ENCODE assay signal across 1 cellular context in genomic region chr7:108454674-108455523, GRCh38.
TF ChIP-seq lines count a peak whose summit lies in the region.

No MANE protein-coding gene starts in this region.

TF ChIP-seq in HepG2, 621 proteins besides CTCF, POLR2A, EP300 and RAD21 (continued from another document):
- TF ChIP-seq ZFX (CRISPR knock-in tag; IDR thresholded peaks at IDR 0.05; ENCODE audit: low read depth) (peak; percentile 22; the same call in 1 of the 2 replicates), STAT6 (CRISPR knock-in tag; IDR thresholded peaks at IDR 0.05; ENCODE audit: borderline replicate concordance) (no peak), ZBTB46 (CRISPR knock-in tag; IDR thresholded peaks at IDR 0.05; ENCODE audit: borderline replicate concordance) (no peak), EZH2 (conservative IDR thresholded peaks at IDR 0.05; ENCODE audit: low read depth, low read length) (0 out of 2 replicates have a peak, but pooled peaks have one; percentile 58), ZNF800 (CRISPR knock-in tag; IDR thresholded peaks at IDR 0.05) (peak; percentile 39; the same call in 1 of the 2 replicates), ZNF335 (CRISPR knock-in tag; IDR thresholded peaks at IDR 0.05) (no peak), ZNF160 (CRISPR knock-in tag; IDR thresholded peaks at IDR 0.05) (no peak), CEBPZ (IDR thresholded peaks at IDR 0.05; ENCODE audit: low read length) (no peak), GABPB1 (CRISPR knock-in tag; IDR thresholded peaks at IDR 0.05) (0 out of 2 replicates have a peak, but pooled peaks have one; percentile 6), KDM2A (CRISPR knock-in tag; IDR thresholded peaks at IDR 0.05; ENCODE audit: borderline replicate concordance, low read depth) (peak; percentile 18; the same call in 1 of the 2 replicates)
TF ChIP-seq in HepG2: peak in this region for 9.
